In the genomic region with DNA sequence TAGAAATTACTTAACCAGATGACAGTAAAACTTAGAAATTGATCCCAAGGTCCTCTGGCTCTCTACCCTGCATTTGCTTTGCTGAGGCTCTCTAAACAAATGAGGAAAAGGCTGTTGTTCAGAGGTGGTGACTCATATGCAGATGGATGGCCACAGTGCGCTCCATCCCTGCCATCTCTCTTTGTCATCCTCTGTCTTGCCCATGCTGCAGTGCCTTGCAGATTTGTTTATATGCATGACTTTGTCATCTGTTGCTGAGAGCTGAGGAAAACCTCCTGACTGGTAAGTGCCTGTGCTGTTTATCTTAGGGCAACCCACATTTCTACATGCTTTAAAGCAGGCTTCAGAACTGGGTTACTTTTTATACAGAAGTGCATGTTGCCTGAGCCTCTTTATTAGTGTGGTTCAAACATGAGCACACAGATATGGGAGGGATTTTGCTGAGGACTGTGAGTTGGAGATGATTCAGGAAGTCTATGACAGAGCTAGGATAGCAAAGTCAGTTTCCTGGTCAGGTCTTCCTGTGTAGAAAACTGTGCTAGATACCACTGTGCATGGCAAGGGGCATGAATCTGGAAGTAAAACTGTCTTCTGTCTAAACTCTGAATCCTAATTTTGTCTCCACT, we compare ENCODE assay signal across 9 cellular contexts.
A peak's percentile ranks its signal among the peaks of the same experiment; 100 is the strongest.
DNase-seq lines count a peak whose midpoint lies in the region; ATAC-seq lines count a peak whose summit lies in the region.
"Had no signal": no experiment of that assay in that cellular context is flagged by ENCODE, and none has a peak within 500 bp of the region (broad histone marks: within the 10 kb centered on the region; RNA-seq: fewer than 3 reads in every experiment).

No MANE protein-coding gene starts in this region.

- peaks cover 29% of the 10 kb centered on the region for H3K4me1 ChIP-seq in rectal smooth muscle tissue (ENCODE audit: control insufficient read depth, insufficient read depth, low read length)

- no peak overlapping the region for H3K9ac ChIP-seq in rectal smooth muscle tissue (ENCODE audit: low read length)

- no peaks in the 10 kb centered on the region for H3K27me3 ChIP-seq in rectal smooth muscle tissue (ENCODE audit: control insufficient read depth, insufficient read depth, low read length)

- ATAC-seq in GM21360 (IDR thresholded peaks at IDR 0.05; ENCODE audit: unreplicated experiment) (no peak), HG02759 (IDR thresholded peaks at IDR 0.05; ENCODE audit: unreplicated experiment) (no peak), GM18909 (IDR thresholded peaks at IDR 0.05; ENCODE audit: poor library complexity, unreplicated experiment) (no peak)

- no peak overlapping the region for H3K4me3 ChIP-seq in rectal smooth muscle tissue (ENCODE audit: low read length)

- DNase-seq in ELR (ENCODE audit: low read depth) (peak; percentile 94), SW480 (ENCODE audit: low spot score) (peak; percentile 43), globus pallidus (ENCODE audit: low spot score) (peak; percentile 94), NCI-H345 treated with DMSO at 0.1 percent for 48 hours (lab: John Stamatoyannopoulos, UW; ENCODE audit: unreplicated experiment) (no peak)
- DNase-seq: T-helper 9 cell had no signal

- peak overlapping the region; percentile 60 for H3K27ac ChIP-seq in rectal smooth muscle tissue (ENCODE audit: low read depth, low read length)

- H3K36me3 ChIP-seq in rectal smooth muscle tissue (ENCODE audit: control insufficient read depth, insufficient read depth, low read length), result no peaks in the 10 kb centered on the region
